ENCODE assay signal across 8 cellular contexts in the genomic region with DNA sequence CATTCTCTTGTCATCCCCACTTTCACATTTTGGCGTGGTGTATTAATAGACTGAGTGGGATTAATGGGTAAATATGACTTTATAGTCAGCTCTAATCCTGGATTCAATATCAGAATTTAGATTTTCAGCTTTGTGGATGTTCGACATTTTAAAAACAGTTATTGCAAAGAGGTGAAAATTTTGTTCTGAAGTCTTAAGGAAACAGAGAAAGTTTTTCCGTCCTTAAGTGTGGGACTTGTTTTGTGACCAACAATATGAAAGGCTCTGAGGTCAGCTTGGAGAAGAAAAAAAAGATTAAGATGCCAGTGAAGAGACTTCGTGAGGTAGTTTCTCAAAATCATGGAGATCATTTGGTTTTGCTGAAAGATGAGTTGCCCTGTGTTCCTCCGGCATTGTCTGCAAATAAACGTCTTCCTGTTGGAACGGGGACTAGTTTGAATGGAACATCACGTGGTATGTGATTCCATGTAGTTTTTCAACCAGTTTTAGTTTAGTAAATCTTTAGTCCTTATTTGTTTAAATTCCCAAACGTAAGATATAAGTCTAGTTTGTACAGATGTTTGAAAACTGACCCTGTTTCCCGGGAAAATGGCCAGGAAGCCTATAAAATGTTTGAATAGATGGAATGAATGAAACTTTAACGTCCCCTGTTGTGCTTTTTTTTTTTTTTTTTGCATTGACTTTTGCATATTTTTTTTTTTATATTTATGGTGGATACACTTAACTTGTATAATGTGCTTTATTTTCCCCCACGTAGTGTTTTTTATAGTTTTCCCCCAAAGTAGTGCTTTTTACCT. TPM values are rescaled to one million over a fixed set of nuclear protein-coding genes. Genes with fewer than 3 reads are reported as not detected.
DNase-seq lines count a peak whose midpoint lies in the region; ATAC-seq, FAIRE-seq and TF ChIP-seq lines count a peak whose summit lies in the region.

No MANE protein-coding gene starts in this region.

- no peaks in the 10 kb centered on the region for H3K9me3 ChIP-seq in CD8-positive, alpha-beta T cell (ENCODE audit: low read length)
- no peaks in the 10 kb centered on the region for H3K9me3 ChIP-seq in GM12878 (replicated peaks; ENCODE audit: control insufficient read depth, insufficient read depth, low read length)
- H3K9me3 ChIP-seq in iPS-20b (ENCODE audit: insufficient read depth, low read depth, low read length), result no peaks in the 10 kb centered on the region
- H3K9me3 ChIP-seq in skeletal muscle tissue (ENCODE audit: control insufficient read depth in 3 of 3, low read length in 3 of 3), result no peaks in the 10 kb centered on the region

- no peaks in the 10 kb centered on the region for H4K20me1 ChIP-seq in GM12878 (ENCODE audit: control insufficient read depth, insufficient read depth)

- TSS peak; percentile 83 for BruUV-seq in GM12878 (replicated peaks; lab: Mats Ljungman, UMichigan)

- CTCF ChIA-PET in CD8-positive, alpha-beta T cell (lab: Charles Lee), result interaction anchor here (1.1 kb wide), 1 partner anchor 11 kb away, joined by 3 read pairs; no protein-coding TSS in a partner anchor
- CTCF ChIA-PET in GM12878 (lab: Yijun Ruan, JAX), result interaction anchor here (0.7 kb wide), 1 partner anchor 130 kb away, joined by 3 read pairs; a partner anchor contains a TSS

- peaks cover 26% of the 10 kb centered on the region for H3K4me1 ChIP-seq in CD8-positive, alpha-beta T cell (ENCODE audit: insufficient read depth, low read length)
- H3K4me1 ChIP-seq in GM12878 (ENCODE audit: control insufficient read depth, insufficient read depth, low read length), result no peaks in the 10 kb centered on the region
- peaks cover 11% of the 10 kb centered on the region; the same call in 1 of the 2 replicates for H3K4me1 ChIP-seq in iPS-20b (ENCODE audit: insufficient read depth, low read length)
- H3K4me1 ChIP-seq in skeletal muscle tissue (ENCODE audit: control insufficient read depth in 3 of 3, insufficient read depth in 3 of 3, low read length in 3 of 3), result peaks cover 5 to 9% (median 7%) of the 10 kb centered on the region in 3 donors

- no peaks in the 10 kb centered on the region for H3K27me3 Mint-ChIP-seq in CD8-positive, alpha-beta T cell (ENCODE audit: low read depth)

- peak overlapping the region; percentile 98 for H2AFZ ChIP-seq in GM12878 (ENCODE audit: control insufficient read depth, low read depth, low read length)

- H3K4me1 Mint-ChIP-seq in CD8-positive, alpha-beta T cell (ENCODE audit: low read depth), result peaks cover 50% of the 10 kb centered on the region

- no peaks in the 10 kb centered on the region for H3K9me3 Mint-ChIP-seq in CD8-positive, alpha-beta T cell

- H3K27ac ChIP-seq in CD8-positive, alpha-beta T cell (ENCODE audit: low read depth, low read length), result peak overlapping the region; percentile 96
- peak overlapping the region; percentile 99 for H3K27ac ChIP-seq in GM12878 (ENCODE audit: control insufficient read depth, insufficient read depth)
- H3K27ac ChIP-seq in iPS-20b (ENCODE audit: low read length), result peak overlapping the region; percentile 42
- peak overlapping the region; percentile 98 for H3K27ac ChIP-seq in skeletal muscle tissue (ENCODE audit: low read depth, low read length)

- ATAC-seq in CD8-positive, alpha-beta T cell, result no peak
- ATAC-seq in GM12878 (peak; percentile 16; the same call in 2 of the 3 replicates), GM19455 (IDR thresholded peaks at IDR 0.05; ENCODE audit: unreplicated experiment) (no peak)

- RAD21 ChIA-PET in GM12878 (lab: Charles Lee; ENCODE audit: unreplicated experiment), result interaction anchor here (2.0 kb wide), 1 partner anchor 130 kb away, joined by 14 read pairs; a partner anchor contains a TSS

- H3K9ac ChIP-seq in GM12878 (ENCODE audit: control insufficient read depth, insufficient read depth, low read length) (peak overlapping the region; percentile 97), iPS-20b (ENCODE audit: low read depth, low read length) (peak overlapping the region; percentile 84; the same call in 1 of the 2 replicates), skeletal muscle tissue (ENCODE audit: low read depth in 1 of 3, low read length in 3 of 3) (peak overlapping the region; percentile 91 to 100 (median 97))

- peaks cover 44% of the 10 kb centered on the region for H3K79me2 ChIP-seq in GM12878 (ENCODE audit: control insufficient read depth, insufficient read depth, low read length)

- peak overlapping the region; percentile 68 for H3K4me2 ChIP-seq in GM12878 (ENCODE audit: control insufficient read depth, insufficient read depth)

- no peak for FAIRE-seq in GM12878 (lab: Jason Lieb, UNC)

- TF ChIP-seq CTCF in CD8-positive, alpha-beta T cell (IDR thresholded peaks at IDR 0.05), result no peak
- TF ChIP-seq CTCF in HFF-Myc (IDR thresholded peaks at IDR 0.05; ENCODE audit: low read depth, low read length, missing control alignments) (no peak), GM12878 (IDR thresholded peaks at IDR 0.05 in 2 of 3, conservative IDR thresholded peaks at IDR 0.05 in 1 of 3; ENCODE audit: control insufficient read depth in 2 of 3, extremely low read depth in 1 of 3, insufficient read depth in 1 of 3, low read depth in 3 of 3, low read length in 3 of 3) (no peak)

- H3K4me3 ChIP-seq in CD8-positive, alpha-beta T cell (ENCODE audit: low read depth, low read length), result peak overlapping the region; percentile 91
- H3K4me3 ChIP-seq in HFF-Myc (replicated peaks; ENCODE audit: low read depth, low read length) (peak overlapping the region; percentile 96), GM12878 (peak overlapping the region; percentile 97), iPS-20b (ENCODE audit: low read length) (peak overlapping the region; percentile 85), skeletal muscle tissue (ENCODE audit: low read length in 3 of 3) (peak overlapping the region; percentile 92 to 100 (median 94))

- peak overlapping the region; percentile 95 for H3K4me3 Mint-ChIP-seq in CD8-positive, alpha-beta T cell

- in situ Hi-C loops in GM12878 (cut with MboI), result no loop called here

- SMC1A ChIA-PET in GM12878 (lab: Charles Lee; ENCODE audit: uncharacterized antibody, unreplicated experiment), result interaction anchor here (0.8 to 2.5 kb wide), 4 partner anchors 31 to 142 kb away, joined by 3 to 11 read pairs (median 4); a partner anchor contains a TSS

- no peak for TF ChIP-seq POLR2A in GM12878 (IDR thresholded peaks at IDR 0.05; ENCODE audit: low read depth, low read length)

- H3K27me3 ChIP-seq in CD8-positive, alpha-beta T cell (ENCODE audit: insufficient read depth, low read length), result no peaks in the 10 kb centered on the region
- H3K27me3 ChIP-seq in GM12878 (replicated peaks in 1 of 2; ENCODE audit: control insufficient read depth in 2 of 2, insufficient read depth in 2 of 2, low read length in 1 of 2), result no peaks in the 10 kb centered on the region
- no peaks in the 10 kb centered on the region for H3K27me3 ChIP-seq in iPS-20b (ENCODE audit: insufficient read depth, low read length)
- H3K27me3 ChIP-seq in skeletal muscle tissue (ENCODE audit: control insufficient read depth in 3 of 3, insufficient read depth in 3 of 3, low read length in 3 of 3), result no peaks in the 10 kb centered on the region

- peak overlapping the region; percentile 99 for H3K27ac Mint-ChIP-seq in CD8-positive, alpha-beta T cell

- peaks cover 5% of the 10 kb centered on the region for H3K36me3 ChIP-seq in CD8-positive, alpha-beta T cell (ENCODE audit: insufficient read depth, low read length)
- 0 out of 4 replicates have a peak, but pooled peaks cover 0 to 11% of the 10 kb centered on the region in 2 experiments for H3K36me3 ChIP-seq in GM12878 (ENCODE audit: control insufficient read depth in 2 of 2, insufficient read depth in 2 of 2, low read length in 1 of 2)
- H3K36me3 ChIP-seq in iPS-20b (ENCODE audit: insufficient read depth, low read depth, low read length), result peaks cover 33% of the 10 kb centered on the region
- peaks cover 2 to 18% (median 7%) of the 10 kb centered on the region in 3 donors for H3K36me3 ChIP-seq in skeletal muscle tissue (ENCODE audit: control insufficient read depth in 3 of 3, insufficient read depth in 3 of 3, low read length in 3 of 3)

- POLR2A ChIA-PET in CD8-positive, alpha-beta T cell (lab: Charles Lee), result interaction anchor here (0.8 to 2.7 kb wide), 11 partner anchors 10 to 1056 kb away, joined by 3 to 33 read pairs (median 6); a partner anchor contains a TSS
- POLR2A ChIA-PET in GM12878 (lab: Charles Lee), result interaction anchor here (0.7 to 3.0 kb wide), 3 partner anchors 130 to 1095 kb away, joined by 3 to 15 read pairs (median 3); a partner anchor contains a TSS

- intact Hi-C loops in CD8-positive, alpha-beta T cell (cut with DNase I, micrococcal nuclease), result loop anchor here (5.0 to 10.0 kb wide), 3 partner anchors 759 to 1153 kb away; a partner anchor contains a TSS
- intact Hi-C loops in GM12878 (cut with micrococcal nuclease; ENCODE audit: unreplicated experiment), result no loop called here

- DNase-seq in CD8-positive, alpha-beta T cell, result peak in 1 of 7 experiments; percentile 26
- DNase-seq in HFF-Myc (ENCODE audit: extremely low read depth, low read depth) (peak; percentile 22), NCI-H748 (lab: John Stamatoyannopoulos, UW; ENCODE audit: unreplicated experiment) (peak; percentile 61), GM12878 (ENCODE audit: low read depth, low spot score) (no peak)
- DNase-seq in effector CD4-positive, alpha-beta T cell, result no peak

- H3K36me3 Mint-ChIP-seq in CD8-positive, alpha-beta T cell, result peaks cover 46% of the 10 kb centered on the region

- no peak for TF ChIP-seq EP300 in GM12878 (IDR thresholded peaks at IDR 0.05; ENCODE audit: borderline replicate concordance in 1 of 2, control insufficient read depth in 1 of 2, low read depth in 2 of 2, low read length in 2 of 2)

- 2% methylated on average over 12 of the region's 12 CpGs for WGBS in GM12878 (ENCODE audit: insufficient coverage, insufficient replicate concordance, low lambda C conversion rate, missing lambda C conversion rate)

- TF ChIP-seq RAD21 in GM12878 (IDR thresholded peaks at IDR 0.05; ENCODE audit: insufficient read depth, low read depth, low read length), result no peak

RNA-seq across cellular contexts. Expression of a gene that starts 0.7 kb away (rescaled TPM):
- total RNA-seq in CD8-positive, alpha-beta T cell, result 10 to 100 TPM; 15.4 to 15.9 TPM
- total RNA-seq in GM12878 (2013; cell fraction: nucleolus; rRNA removed), result 84.7 and 88.6 TPM in 2 replicates
- total RNA-seq in GM12878 (2014; rRNA removed) (16.3 and 18.1 TPM in 2 replicates), GM12878 (2014; rRNA removed; fragmentation: Illumina TruSeq; extraction: Trizol) (26.9 and 27.2 TPM in 2 replicates), GM12878 (2021) (18.1 and 21.9 TPM in 2 replicates), skeletal muscle tissue (9.9 TPM)
- 6.8 TPM for polyA plus RNA-seq in GM12878 (2011; ENCODE audit: low read depth)
- polyA plus RNA-seq in GM12878 (2011; rRNA removed) (21.8 and 33.5 TPM in 2 replicates), GM12878 (2014; fragmentation: Illumina TruSeq; extraction: Trizol) (21.5 and 22.1 TPM in 2 replicates), GM12878 (2014; fragmentation: Nextera tagmentation; extraction: Ambion mirVana) (10 to 100 TPM in 1 of 2 experiments, 1 to 10 TPM in 1; 7.1 to 10.0 TPM), GM12878 (2014; rRNA removed) (8.0 and 12.9 TPM in 2 replicates), GM12878 (2016; fragmentation: Nextera tagmentation; extraction: Ambion mirVana) (10 to 100 TPM; 20.2 to 27.6 TPM)
- polyA plus RNA-seq in GM12878 (2011; cell fraction: cytosol; rRNA removed), result 11.1 and 12.0 TPM in 2 replicates
- 15.9 and 17.6 TPM in 2 replicates for polyA plus RNA-seq in GM12878 (2011; cell fraction: nucleus; rRNA removed)
- polyA plus RNA-seq in GM12878 (2012), result 9.8 and 13.2 TPM in 2 replicates
- 37.4 and 59.5 TPM in 2 replicates for polyA minus RNA-seq in GM12878 (2011; rRNA and poly(A)+ RNA removed)
- 17.5 and 22.1 TPM in 2 replicates for polyA minus RNA-seq in GM12878 (2011; cell fraction: cytosol; rRNA and poly(A)+ RNA removed)
- 26.0 and 29.1 TPM in 2 replicates for polyA minus RNA-seq in GM12878 (2011; cell fraction: nucleus; rRNA and poly(A)+ RNA removed)

RNA-seq across cellular contexts. Expression of a gene that starts 0.9 kb away (rescaled TPM):
- 10 to 100 TPM; 28.1 to 37.5 TPM for total RNA-seq in CD8-positive, alpha-beta T cell
- 9.2 and 12.9 TPM in 2 replicates for total RNA-seq in GM12878 (2013; cell fraction: nucleolus; rRNA removed)
- total RNA-seq in GM12878 (2014; rRNA removed) (33.7 and 36.6 TPM in 2 replicates), GM12878 (2014; rRNA removed; fragmentation: Illumina TruSeq; extraction: Trizol) (50.9 and 56.8 TPM in 2 replicates), GM12878 (2021) (43.0 and 51.6 TPM in 2 replicates), skeletal muscle tissue (42.3 TPM)
- 57.8 TPM for polyA plus RNA-seq in GM12878 (2011; ENCODE audit: low read depth)
- polyA plus RNA-seq in GM12878 (2011; rRNA removed) (39.1 and 55.1 TPM in 2 replicates), GM12878 (2014; fragmentation: Illumina TruSeq; extraction: Trizol) (67.4 and 72.6 TPM in 2 replicates), GM12878 (2014; fragmentation: Nextera tagmentation; extraction: Ambion mirVana) (10 to 100 TPM; 81.3 to 88.3 TPM), GM12878 (2014; rRNA removed) (41.7 and 56.7 TPM in 2 replicates), GM12878 (2016; fragmentation: Nextera tagmentation; extraction: Ambion mirVana) (100 to 1,000 TPM; 113 to 116 TPM)
- 25.8 and 43.2 TPM in 2 replicates for polyA plus RNA-seq in GM12878 (2011; cell fraction: cytosol; rRNA removed)
- polyA plus RNA-seq in GM12878 (2011; cell fraction: nucleus; rRNA removed), result 9.6 and 13.1 TPM in 2 replicates
- polyA plus RNA-seq in GM12878 (2012), result 101 and 105 TPM in 2 replicates
- 32.2 and 35.5 TPM in 2 replicates for polyA minus RNA-seq in GM12878 (2011; rRNA and poly(A)+ RNA removed)
- 13.8 and 16.8 TPM in 2 replicates for polyA minus RNA-seq in GM12878 (2011; cell fraction: cytosol; rRNA and poly(A)+ RNA removed)
- polyA minus RNA-seq in GM12878 (2011; cell fraction: nucleus; rRNA and poly(A)+ RNA removed), result 4.8 and 8.2 TPM in 2 replicates

RNA-seq across cellular contexts. Expression of a gene that starts 32.5 kb away (rescaled TPM):
- under 1 TPM in 1 of 2 experiments, not detected in 1; 0.92 TPM for total RNA-seq in CD8-positive, alpha-beta T cell
- total RNA-seq in GM12878 (2013; cell fraction: nucleolus; rRNA removed), result not detected in 2 replicates
- total RNA-seq in GM12878 (2014; rRNA removed) (0.28 TPM in 1 of 2 replicates, not detected in the other), GM12878 (2014; rRNA removed; fragmentation: Illumina TruSeq; extraction: Trizol) (0.41 TPM in 1 of 2 replicates, not detected in the other), GM12878 (2021) (not detected in 2 replicates), skeletal muscle tissue (not detected)
- not detected for polyA plus RNA-seq in GM12878 (2011; ENCODE audit: low read depth)
- polyA plus RNA-seq in GM12878 (2011; rRNA removed) (not detected in 2 replicates), GM12878 (2014; fragmentation: Illumina TruSeq; extraction: Trizol) (0.59 TPM in 1 of 2 replicates, not detected in the other), GM12878 (2014; fragmentation: Nextera tagmentation; extraction: Ambion mirVana) (not detected), GM12878 (2014; rRNA removed) (not detected in 2 replicates), GM12878 (2016; fragmentation: Nextera tagmentation; extraction: Ambion mirVana) (not detected)
- not detected in 2 replicates for polyA plus RNA-seq in GM12878 (2011; cell fraction: cytosol; rRNA removed)
- not detected in 2 replicates for polyA plus RNA-seq in GM12878 (2011; cell fraction: nucleus; rRNA removed)
- not detected in 2 replicates for polyA plus RNA-seq in GM12878 (2012)
- not detected in 2 replicates for polyA minus RNA-seq in GM12878 (2011; rRNA and poly(A)+ RNA removed)
- polyA minus RNA-seq in GM12878 (2011; cell fraction: cytosol; rRNA and poly(A)+ RNA removed), result not detected in 2 replicates
- not detected in 2 replicates for polyA minus RNA-seq in GM12878 (2011; cell fraction: nucleus; rRNA and poly(A)+ RNA removed)

Comparison
In these comparisons a context has a peak if more than half of its experiments do, and no peak if none do; other contexts are left out.
1. DNase-seq: peak in HFF-Myc (single experiment) and NCI-H748 (single experiment); none in GM12878 (single experiment) and effector CD4-positive, alpha-beta T cell (single experiment).
2. H3K27ac ChIP-seq: peak in every context shown above with its lines; median percentile 99 in GM12878; 98 in skeletal muscle tissue; 96 in CD8-positive, alpha-beta T cell; 42 in iPS-20b.
3. Peak in every context shown above with its lines, with median percentiles within 50 percentile points of each other: H3K4me3 ChIP-seq and H3K9ac ChIP-seq.